In the genomic region with DNA sequence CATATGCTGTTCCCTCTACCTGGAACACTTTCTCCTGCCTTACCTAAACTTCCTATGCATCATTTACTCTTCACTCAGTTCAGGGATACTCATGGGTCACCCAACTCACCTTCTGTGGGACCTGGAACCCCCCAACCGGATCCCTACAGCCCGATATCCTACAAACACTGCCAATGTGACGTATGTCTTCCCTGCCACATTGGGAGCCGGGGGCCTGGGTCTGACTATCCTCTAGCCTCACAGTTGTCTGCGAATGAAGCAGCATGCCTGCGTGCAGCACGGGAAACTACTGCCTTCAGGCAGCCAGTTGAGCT, we compare ENCODE assay signal across 8 cellular contexts. TPM values are rescaled to one million over a fixed set of nuclear protein-coding genes. Genes with fewer than 3 reads are reported as not detected.
DNase-seq lines count a peak whose midpoint lies in the region; ATAC-seq and TF ChIP-seq lines count a peak whose summit lies in the region.

No MANE protein-coding gene starts in this region.

- H2AFZ ChIP-seq in fibroblast of lung (ENCODE audit: low read length) = peak overlapping the region; percentile 80

- peak overlapping the region; percentile 95 for H3K4me2 ChIP-seq in fibroblast of lung (ENCODE audit: extremely low read depth, insufficient read depth, low read length)

- H3K79me2 ChIP-seq in fibroblast of lung (ENCODE audit: control insufficient read depth, insufficient read depth, low read length) = peaks cover 19% of the 10 kb centered on the region

- H3K9me3 ChIP-seq in SK-N-MC (ENCODE audit: low read depth, low read length) (no peaks in the 10 kb centered on the region), fibroblast of lung (ENCODE audit: control insufficient read depth, insufficient read depth, low read depth, low read length) (no peaks in the 10 kb centered on the region), psoas muscle (no peaks in the 10 kb centered on the region)

- 2 to 6% (median 2%) methylated on average over 7 of the region's 7 CpGs for WGBS in psoas muscle, 3 donors

- H3K27me3 ChIP-seq in fibroblast of lung (ENCODE audit: control insufficient read depth, insufficient read depth, low read length) (no peaks in the 10 kb centered on the region), psoas muscle (ENCODE audit: insufficient read depth in 3 of 3, low read length in 2 of 3) (no peaks in the 10 kb centered on the region)

- TF ChIP-seq CTCF in GM12864 (IDR thresholded peaks at IDR 0.05; ENCODE audit: low read depth, low read length, missing control alignments) = no peak
- no peak for TF ChIP-seq CTCF in fibroblast of lung (conservative IDR thresholded peaks at IDR 0.05 in 1 of 2, IDR thresholded peaks at IDR 0.05 in 1 of 2; ENCODE audit: low read depth in 1 of 2, low read length in 2 of 2)
- TF ChIP-seq CTCF in psoas muscle (IDR thresholded peaks at IDR 0.05) = no peak

- H3K9ac ChIP-seq in SK-N-MC (ENCODE audit: insufficient read length) = peak overlapping the region; percentile 81
- H3K9ac ChIP-seq in fibroblast of lung (ENCODE audit: insufficient read depth, low read length) = peak overlapping the region; percentile 61

- H4K20me1 ChIP-seq in fibroblast of lung (ENCODE audit: control insufficient read depth, extremely low read depth, insufficient read depth, low read length) = no peaks in the 10 kb centered on the region

- DNase-seq in GM12864 (ENCODE audit: low read depth) (no peak), SK-N-MC (ENCODE audit: low read depth, low spot score) (no peak), fibroblast of lung (ENCODE audit: low read depth in 2 of 2) (no peak), psoas muscle (no peak), mesenteric fat pad (ENCODE audit: low spot score) (no peak), GDM1 (lab: John Stamatoyannopoulos, UW) (no peak), dermis blood vessel endothelial cell (no peak)

- no peak for ATAC-seq in psoas muscle
- no peak for ATAC-seq in HG03432 (IDR thresholded peaks at IDR 0.05; ENCODE audit: unreplicated experiment)

- H3K36me3 ChIP-seq in SK-N-MC (ENCODE audit: insufficient read depth, low read length) (no peaks in the 10 kb centered on the region; the same call in 1 of the 2 replicates), fibroblast of lung (ENCODE audit: control insufficient read depth, insufficient read depth, low read length) (peaks cover 17% of the 10 kb centered on the region), psoas muscle (ENCODE audit: insufficient read depth in 1 of 2, low read depth in 1 of 2) (peaks cover 5 to 45% of the 10 kb centered on the region in 2 donors)

- peak overlapping the region; percentile 67 for H3K4me3 ChIP-seq in GM12864 (ENCODE audit: low read depth, low read length)
- peak overlapping the region; percentile 90 for H3K4me3 ChIP-seq in SK-N-MC
- H3K4me3 ChIP-seq in fibroblast of lung (replicated peaks in 1 of 4; ENCODE audit: control extremely low read depth in 1 of 4, insufficient read depth in 1 of 4, low read depth in 3 of 4, low read length in 4 of 4) = peak overlapping the region; percentile 72 to 87 (median 74)
- peak overlapping the region; percentile 92 for H3K4me3 ChIP-seq in psoas muscle

- H3K27ac ChIP-seq in SK-N-MC (no peak overlapping the region), fibroblast of lung (ENCODE audit: insufficient read depth, low read length) (peak overlapping the region; percentile 75), psoas muscle (peak overlapping the region; percentile 97)

- intact Hi-C loops in psoas muscle (cut with DNase I) = no loop called here

- H3K4me1 ChIP-seq in fibroblast of lung (ENCODE audit: control insufficient read depth, extremely low read depth, insufficient read depth, low read length) (peaks cover 11% of the 10 kb centered on the region), psoas muscle (peaks cover 39% of the 10 kb centered on the region)

RNA-seq across cellular contexts. Expression of gene NPRL2, which starts 0.4 kb away (rescaled TPM):
- 19.3 and 27.2 TPM in 2 replicates for total RNA-seq in fibroblast of lung
- polyA plus RNA-seq in fibroblast of lung = 21.4 and 26.2 TPM in 2 replicates
- polyA plus RNA-seq in fibroblast of lung (2012) = 16.4 and 19.9 TPM in 2 replicates
- 43.3 and 48.3 TPM in 2 replicates for polyA minus RNA-seq in fibroblast of lung (ENCODE audit: low replicate concordance)
- 10 to 100 TPM; 16.1 to 29.5 (median 19.6) TPM for total RNA-seq in psoas muscle
- polyA plus RNA-seq in psoas muscle = 10 to 100 TPM; 21.5 to 36.6 (median 21.7) TPM
- 17.3 TPM for total RNA-seq in mesenteric fat pad
- total RNA-seq in dermis blood vessel endothelial cell = 14.0 and 16.8 TPM in 2 replicates

RNA-seq across cellular contexts. Expression of gene CYB561D2, which starts 0.5 kb away (rescaled TPM):
- total RNA-seq in fibroblast of lung = 24.1 and 28.6 TPM in 2 replicates
- 16.4 and 16.7 TPM in 2 replicates for polyA plus RNA-seq in fibroblast of lung
- polyA plus RNA-seq in fibroblast of lung (2012) = 21.7 and 23.8 TPM in 2 replicates
- 39.0 and 58.3 TPM in 2 replicates for polyA minus RNA-seq in fibroblast of lung (ENCODE audit: low replicate concordance)
- 1 to 10 TPM; 5.7 to 9.2 (median 7.0) TPM for total RNA-seq in psoas muscle
- polyA plus RNA-seq in psoas muscle = 10 to 100 TPM; 14.7 to 34.8 (median 17.5) TPM
- total RNA-seq in mesenteric fat pad = 18.1 TPM
- 26.2 and 30.0 TPM in 2 replicates for total RNA-seq in dermis blood vessel endothelial cell

RNA-seq across cellular contexts. Expression of gene ZMYND10, which starts 4.6 kb away (rescaled TPM):
- 0.26 and 0.83 TPM in 2 replicates for total RNA-seq in fibroblast of lung
- polyA plus RNA-seq in fibroblast of lung = 0.32 and 0.93 TPM in 2 replicates
- 0.99 and 2.0 TPM in 2 replicates for polyA plus RNA-seq in fibroblast of lung (2012)
- 5.9 TPM in 1 of 2 replicates, not detected in the other for polyA minus RNA-seq in fibroblast of lung (ENCODE audit: low replicate concordance)
- total RNA-seq in psoas muscle = under 1 TPM; 0.24 to 0.99 (median 0.57) TPM
- under 1 TPM; 0.23 to 0.99 (median 0.51) TPM for polyA plus RNA-seq in psoas muscle
- 0.71 TPM for total RNA-seq in mesenteric fat pad
- 0.05 TPM in 1 of 2 replicates, not detected in the other for total RNA-seq in dermis blood vessel endothelial cell

RNA-seq across cellular contexts. Expression of gene TMEM115, which starts 9.2 kb away (rescaled TPM):
- total RNA-seq in fibroblast of lung (39.3 and 44.8 TPM in 2 replicates), psoas muscle (10 to 100 TPM; 20.4 to 29.1 (median 23.2) TPM), mesenteric fat pad (45.6 TPM), dermis blood vessel endothelial cell (60.3 and 61.6 TPM in 2 replicates)
- polyA plus RNA-seq in fibroblast of lung (28.2 and 28.9 TPM in 2 replicates), psoas muscle (10 to 100 TPM; 29.7 to 49.6 (median 42.7) TPM)
- polyA plus RNA-seq in fibroblast of lung (2012) = 36.2 and 41.8 TPM in 2 replicates
- polyA minus RNA-seq in fibroblast of lung (ENCODE audit: low replicate concordance) = 87.6 and 103 TPM in 2 replicates

RNA-seq across cellular contexts. Expression of gene RASSF1, which starts 9.5 kb away (rescaled TPM):
- total RNA-seq in fibroblast of lung (24.1 and 32.4 TPM in 2 replicates), psoas muscle (10 to 100 TPM; 10.1 to 24.2 (median 14.9) TPM), mesenteric fat pad (45.3 TPM), dermis blood vessel endothelial cell (21.7 and 28.8 TPM in 2 replicates)
- polyA plus RNA-seq in fibroblast of lung (33.3 and 41.7 TPM in 2 replicates), psoas muscle (10 to 100 TPM; 33.3 to 84.5 (median 37.9) TPM)
- 32.1 and 35.0 TPM in 2 replicates for polyA plus RNA-seq in fibroblast of lung (2012)
- 16.7 and 25.5 TPM in 2 replicates for polyA minus RNA-seq in fibroblast of lung (ENCODE audit: low replicate concordance)
